Comparison of ENCODE assay signal across 18 cellular contexts in the genomic region with DNA sequence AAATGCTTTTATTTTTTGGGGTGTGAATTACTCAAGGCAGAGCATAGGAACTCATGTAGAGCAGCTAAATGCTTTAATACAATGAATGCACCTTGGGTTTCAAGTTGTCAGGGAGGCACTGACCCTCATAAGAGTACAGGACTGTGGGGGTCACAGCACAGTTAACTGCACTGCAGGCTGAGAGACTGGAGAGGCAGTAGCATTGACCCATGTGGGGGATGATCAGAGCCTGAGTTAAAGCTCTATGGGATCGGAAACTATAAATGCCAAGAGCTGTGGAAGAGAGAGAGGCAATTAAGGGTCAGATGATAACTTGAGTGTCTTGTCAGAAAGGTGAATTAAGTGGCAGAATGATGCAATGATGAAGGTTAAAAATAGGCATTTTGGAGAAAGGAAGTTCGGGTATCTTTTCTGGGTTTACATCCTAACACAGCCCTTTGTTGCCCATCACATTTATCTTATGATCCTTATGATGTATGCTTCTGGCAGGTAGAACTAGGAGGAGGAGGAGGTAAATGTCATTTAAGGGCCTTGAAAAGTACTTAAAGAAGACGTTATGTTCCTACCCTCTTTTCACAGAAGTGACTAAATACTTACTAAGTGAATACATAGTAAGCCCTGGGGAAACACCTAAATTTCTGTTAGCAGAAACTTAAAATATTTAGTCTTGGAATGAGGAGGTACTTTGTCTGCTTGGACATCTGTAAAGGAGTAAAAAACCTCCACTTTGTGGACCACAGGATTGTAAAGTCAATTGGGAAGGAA. TPM values are rescaled to one million over a fixed set of nuclear protein-coding genes. Genes with fewer than 3 reads are reported as not detected.
DNase-seq lines count a peak whose midpoint lies in the region; ATAC-seq, FAIRE-seq and TF ChIP-seq lines count a peak whose summit lies in the region.
"Had no signal": no experiment of that assay in that cellular context is flagged by ENCODE, and none has a peak within 500 bp of the region (broad histone marks: within the 10 kb centered on the region; RNA-seq: fewer than 3 reads in every experiment).

No MANE protein-coding gene starts in this region.

- DNase-seq in activated naive CD4-positive, alpha-beta T cell treated with anti-CD3 and anti-CD28 coated beads, Interleukin-2, amount 50 U/mL, for 72 hours (ENCODE audit: low spot score in 2 of 2) = no peak
- DNase-seq in activated naive CD4-positive, alpha-beta T cell treated with anti-CD3 and anti-CD28 coated beads, Interleukin-2, amount 50 U/mL, for 16 hours = no peak
- DNase-seq in bronchial epithelial cell (ENCODE audit: low read depth) (peak; percentile 26), cortex of kidney (lab: John Stamatoyannopoulos, UW) (no peak), endothelial cell (ENCODE audit: low spot score) (no peak)
- DNase-seq: MM.1S, NCI-H1105, NCI-H187, NCI-H2171, NCI-H446 treated with DMSO at 0.1 percent for 48 hours, NCI-H748 treated with DMSO at 0.1 percent for 48 hours, PC-9 had no signal

- H3K36me3 Mint-ChIP-seq in activated naive CD4-positive, alpha-beta T cell treated with anti-CD3 and anti-CD28 coated beads, Interleukin-2, amount 50 U/mL, for 72 hours = no peaks in the 10 kb centered on the region
- no peaks in the 10 kb centered on the region for H3K36me3 Mint-ChIP-seq in stimulated activated naive CD8-positive, alpha-beta T cell treated with anti-CD3 and anti-CD28 coated beads, Interleukin-15, Interleukin-2, amounts not matched to agents 100 ng/mL and 50 ng/mL, for 24 hours (ENCODE audit: low read depth)
- H3K36me3 Mint-ChIP-seq in endothelial cell (ENCODE audit: low read depth, unreplicated experiment) = no peaks in the 10 kb centered on the region

- H3K4me3 ChIP-seq in bronchial epithelial cell (ENCODE audit: low read depth, low read length) = no peak overlapping the region
- H3K4me3 ChIP-seq: PC-9 had no signal

- no peaks in the 10 kb centered on the region for H3K36me3 ChIP-seq in bronchial epithelial cell (ENCODE audit: control insufficient read depth, insufficient read depth, low read length)

- H3K4me3 Mint-ChIP-seq in stimulated activated naive CD8-positive, alpha-beta T cell treated with anti-CD3 and anti-CD28 coated beads, Interleukin-15, Interleukin-2, amounts not matched to agents 100 ng/mL and 50 ng/mL, for 24 hours = no peak overlapping the region
- H3K4me3 Mint-ChIP-seq in endothelial cell (ENCODE audit: unreplicated experiment) = no peak overlapping the region

- peaks cover 16% of the 10 kb centered on the region for H3K4me1 Mint-ChIP-seq in stimulated activated naive CD8-positive, alpha-beta T cell treated with anti-CD3 and anti-CD28 coated beads, Interleukin-15, Interleukin-2, amounts not matched to agents 100 ng/mL and 50 ng/mL, for 24 hours (ENCODE audit: low read depth)
- peaks cover 10% of the 10 kb centered on the region for H3K4me1 Mint-ChIP-seq in endothelial cell (ENCODE audit: unreplicated experiment)

- no peaks in the 10 kb centered on the region for H3K27me3 Mint-ChIP-seq in stimulated activated naive CD8-positive, alpha-beta T cell treated with anti-CD3 and anti-CD28 coated beads, Interleukin-15, Interleukin-2, amounts not matched to agents 100 ng/mL and 50 ng/mL, for 24 hours
- H3K27me3 Mint-ChIP-seq in endothelial cell (ENCODE audit: unreplicated experiment) = no peaks in the 10 kb centered on the region

- no peak overlapping the region for H3K27ac Mint-ChIP-seq in activated naive CD4-positive, alpha-beta T cell treated with anti-CD3 and anti-CD28 coated beads, Interleukin-2, amount 50 U/mL, for 72 hours
- H3K27ac Mint-ChIP-seq in stimulated activated naive CD8-positive, alpha-beta T cell treated with anti-CD3 and anti-CD28 coated beads, Interleukin-15, Interleukin-2, amounts not matched to agents 100 ng/mL and 50 ng/mL, for 24 hours = peak overlapping the region; percentile 26
- H3K27ac Mint-ChIP-seq in endothelial cell (ENCODE audit: unreplicated experiment) = no peak overlapping the region

- H3K27me3 ChIP-seq in bronchial epithelial cell (ENCODE audit: control insufficient read depth, insufficient read depth, low read length) = no peaks in the 10 kb centered on the region

- H3K9me3 Mint-ChIP-seq in activated naive CD4-positive, alpha-beta T cell treated with anti-CD3 and anti-CD28 coated beads, Interleukin-2, amount 50 U/mL, for 72 hours = no peaks in the 10 kb centered on the region
- H3K9me3 Mint-ChIP-seq in stimulated activated naive CD8-positive, alpha-beta T cell treated with anti-CD3 and anti-CD28 coated beads, Interleukin-15, Interleukin-2, amounts not matched to agents 100 ng/mL and 50 ng/mL, for 24 hours = no peaks in the 10 kb centered on the region
- no peaks in the 10 kb centered on the region for H3K9me3 Mint-ChIP-seq in endothelial cell (ENCODE audit: unreplicated experiment)

- no peak for FAIRE-seq in bronchial epithelial cell (lab: Jason Lieb, UNC)
- FAIRE-seq: A204.1, GM12891, H1 had no signal

- TF ChIP-seq CTCF in bronchial epithelial cell (IDR thresholded peaks at IDR 0.05; ENCODE audit: insufficient read depth, low read length, severe bottlenecking) (no peak), endothelial cell (IDR thresholded peaks at IDR 0.05; ENCODE audit: unreplicated experiment) (no peak)

- ATAC-seq in activated naive CD4-positive, alpha-beta T cell treated with anti-CD3 and anti-CD28 coated beads, Interleukin-2, amount 50 U/mL, for 72 hours = peak; percentile 34 to 36
- ATAC-seq in HG02759 (IDR thresholded peaks at IDR 0.05; ENCODE audit: unreplicated experiment) (peak; percentile 49), GM18861 (IDR thresholded peaks at IDR 0.05; ENCODE audit: unreplicated experiment) (no peak)

RNA-seq across cellular contexts. Expression of a gene that starts 24.2 kb away (rescaled TPM):
- total RNA-seq in activated naive CD4-positive, alpha-beta T cell treated with anti-CD3 and anti-CD28 coated beads, Interleukin-2, amount 50 U/mL, for 72 hours = 1 to 10 TPM; 1.0 to 3.6 TPM
- total RNA-seq in bronchial epithelial cell (19.7 and 22.9 TPM in 2 replicates), endothelial cell (ENCODE audit: unreplicated experiment) (7.5 TPM)
